2 cellular contexts compared by ENCODE assay signal in the genomic region with DNA sequence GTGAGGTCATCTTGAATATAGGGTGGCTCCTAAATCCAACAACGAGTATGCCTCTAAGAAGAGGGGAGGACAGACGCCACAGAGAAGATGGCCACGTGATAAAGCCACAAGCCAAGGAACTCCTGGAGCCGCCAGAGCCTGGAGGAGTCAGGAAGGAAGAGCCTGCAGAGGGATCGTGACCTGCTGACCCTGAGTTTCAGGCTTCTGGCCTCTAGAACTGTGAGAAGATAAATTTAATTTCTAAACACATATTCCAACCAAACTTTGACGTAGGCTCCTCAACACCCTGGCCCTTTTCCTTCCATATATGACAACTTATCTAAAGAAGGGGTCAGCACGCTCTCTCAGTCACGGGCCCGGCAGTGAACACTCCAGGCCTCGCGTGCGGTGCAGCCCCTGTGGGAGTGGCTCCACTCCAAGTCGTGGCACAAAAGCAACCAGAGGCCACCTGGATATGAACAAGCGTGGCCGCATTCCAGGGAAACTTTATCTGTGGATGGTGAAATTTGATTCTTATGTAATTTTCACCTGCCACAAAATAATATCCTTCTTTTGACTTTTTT.
TF ChIP-seq lines count a peak whose summit lies in the region.

No MANE protein-coding gene starts in this region.

TF ChIP-seq in liver, 16 proteins besides CTCF, POLR2A, EP300 and RAD21 (continued from another document):
- no peak for TF ChIP-seq ZBTB33 (IDR thresholded peaks at IDR 0.05)
- TF ChIP-seq NR2F2 (IDR thresholded peaks at IDR 0.05), result peak; percentile 99
TF ChIP-seq in liver: peak in this region for 2.

TF ChIP-seq in HepG2, 621 proteins besides CTCF, POLR2A, EP300 and RAD21 (continued from another document):
- TF ChIP-seq, protein P1, sequence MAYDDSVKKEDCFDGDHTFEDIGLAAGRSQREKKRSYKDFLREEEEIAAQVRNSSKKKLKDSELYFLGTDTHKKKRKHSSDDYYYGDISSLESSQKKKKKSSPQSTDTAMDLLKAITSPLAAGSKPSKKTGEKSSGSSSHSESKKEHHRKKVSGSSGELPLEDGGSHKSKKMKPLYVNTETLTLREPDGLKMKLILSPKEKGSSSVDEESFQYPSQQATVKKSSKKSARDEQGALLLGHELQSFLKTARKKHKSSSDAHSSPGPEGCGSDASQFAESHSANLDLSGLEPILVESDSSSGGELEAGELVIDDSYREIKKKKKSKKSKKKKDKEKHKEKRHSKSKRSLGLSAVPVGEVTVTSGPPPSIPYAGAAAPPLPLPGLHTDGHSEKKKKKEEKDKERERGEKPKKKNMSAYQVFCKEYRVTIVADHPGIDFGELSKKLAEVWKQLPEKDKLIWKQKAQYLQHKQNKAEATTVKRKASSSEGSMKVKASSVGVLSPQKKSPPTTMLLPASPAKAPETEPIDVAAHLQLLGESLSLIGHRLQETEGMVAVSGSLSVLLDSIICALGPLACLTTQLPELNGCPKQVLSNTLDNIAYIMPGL (CRISPR knock-in tag; IDR thresholded peaks at IDR 0.05; ENCODE audit: borderline replicate concordance in 1 of 2, low read depth in 1 of 2), result no peak
